In the genomic region with DNA sequence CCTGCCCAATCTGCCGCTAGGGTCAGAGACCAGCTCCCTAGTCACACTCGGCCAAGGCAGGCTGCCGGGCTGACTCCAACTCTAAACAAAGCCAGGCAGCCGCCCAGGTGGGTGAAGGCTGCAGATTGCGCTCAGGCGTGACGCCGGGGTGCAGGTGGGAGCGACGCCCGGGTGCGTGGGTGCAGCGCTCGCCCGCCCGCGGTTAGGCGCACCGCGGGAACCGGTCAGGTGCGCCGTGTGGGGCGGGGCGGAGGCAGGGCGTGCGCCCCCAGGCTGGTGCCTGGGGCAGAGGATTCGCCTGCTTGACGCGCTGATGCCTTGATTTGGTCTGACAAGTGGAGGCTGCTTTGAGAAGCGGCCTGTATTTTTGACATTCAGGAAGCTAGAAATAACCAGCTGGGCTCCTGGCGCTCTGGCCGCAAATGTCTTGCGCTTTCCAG, we compare ENCODE assay signal across 8 cellular contexts.
A peak's percentile ranks its signal among the peaks of the same experiment; 100 is the strongest.
DNase-seq lines count a peak whose midpoint lies in the region; ATAC-seq and TF ChIP-seq lines count a peak whose summit lies in the region.

No MANE protein-coding gene starts in this region.

- 26 to 34% methylated on average over 7 to 14 of the region's 34 CpGs for WGBS in thyroid gland, 2 donors

- CTCF ChIA-PET in CD8-positive, alpha-beta T cell (lab: Charles Lee), result interaction anchor here (0.6 to 1.0 kb wide), 2 partner anchors 9 to 220 kb away, joined by 3 to 5 read pairs; no protein-coding TSS in a partner anchor

- POLR2A ChIA-PET in CD8-positive, alpha-beta T cell (lab: Charles Lee), result interaction anchor here (0.6 to 1.5 kb wide), 3 partner anchors 16 to 130 kb away, joined by 3 read pairs; no protein-coding TSS in a partner anchor

- peak overlapping the region; percentile 71 for H3K4me3 Mint-ChIP-seq in CD8-positive, alpha-beta T cell
- peak overlapping the region; percentile 76 for H3K4me3 Mint-ChIP-seq in dendritic cell treated with granulocyte-macrophage colony-stimulating factor and Interleukin-4, amounts not matched to agents 40 ng/mL and 50 ng/mL, for 4 days

- peaks cover 30% of the 10 kb centered on the region for H3K4me1 ChIP-seq in CD8-positive, alpha-beta T cell (ENCODE audit: insufficient read depth, low read length)
- H3K4me1 ChIP-seq in mucosa of stomach (ENCODE audit: control insufficient read depth, insufficient read depth, low read length), result peaks cover 47% of the 10 kb centered on the region
- H3K4me1 ChIP-seq in thyroid gland, result peaks cover 52 to 80% of the 10 kb centered on the region in 2 donors

- intact Hi-C loops in CD8-positive, alpha-beta T cell (cut with DNase I, micrococcal nuclease), result loop anchor here in 1 of 2 experiments (5.0 kb wide), 3 partner anchors 79 to 149 kb away; partner anchors contain the start of gene HIF1A
- intact Hi-C loops in dendritic cell treated with granulocyte-macrophage colony-stimulating factor and Interleukin-4, amounts not matched to agents 40 ng/mL and 50 ng/mL, for 4 days (cut with micrococcal nuclease), result no loop called here
- intact Hi-C loops in thyroid gland (cut with DNase I), result no loop called here

- peak in 1 of 2 donors; percentile 81 for TF ChIP-seq POLR2A in thyroid gland (IDR thresholded peaks at IDR 0.05)

- no peak for TF ChIP-seq CTCF in CD8-positive, alpha-beta T cell (IDR thresholded peaks at IDR 0.05)
- TF ChIP-seq CTCF in thyroid gland (IDR thresholded peaks at IDR 0.05), result peak in 3 of 6 experiments; percentile 24 to 42 (median 36)

- peak; percentile 73 for ATAC-seq in CD8-positive, alpha-beta T cell
- ATAC-seq in GM19351 (IDR thresholded peaks at IDR 0.05; ENCODE audit: unreplicated experiment) (peak; percentile 84), HG03457 (IDR thresholded peaks at IDR 0.05; ENCODE audit: unreplicated experiment) (peak; percentile 72)

- H3K36me3 Mint-ChIP-seq in CD8-positive, alpha-beta T cell, result no peaks in the 10 kb centered on the region
- H3K36me3 Mint-ChIP-seq in dendritic cell treated with granulocyte-macrophage colony-stimulating factor and Interleukin-4, amounts not matched to agents 40 ng/mL and 50 ng/mL, for 4 days (ENCODE audit: low read depth), result peaks cover 4% of the 10 kb centered on the region

- H3K27ac Mint-ChIP-seq in CD8-positive, alpha-beta T cell, result peak overlapping the region; percentile 86
- peak overlapping the region; percentile 90 for H3K27ac Mint-ChIP-seq in dendritic cell treated with granulocyte-macrophage colony-stimulating factor and Interleukin-4, amounts not matched to agents 40 ng/mL and 50 ng/mL, for 4 days

- no peaks in the 10 kb centered on the region for H3K9me3 Mint-ChIP-seq in CD8-positive, alpha-beta T cell
- H3K9me3 Mint-ChIP-seq in dendritic cell treated with granulocyte-macrophage colony-stimulating factor and Interleukin-4, amounts not matched to agents 40 ng/mL and 50 ng/mL, for 4 days, result no peaks in the 10 kb centered on the region

- H3K9ac ChIP-seq in mucosa of stomach (ENCODE audit: low read length), result peak overlapping the region; percentile 23

- no peaks in the 10 kb centered on the region for H3K27me3 ChIP-seq in CD8-positive, alpha-beta T cell (ENCODE audit: insufficient read depth, low read length)
- no peaks in the 10 kb centered on the region for H3K27me3 ChIP-seq in mucosa of stomach (ENCODE audit: control insufficient read depth, insufficient read depth, low read length)
- H3K27me3 ChIP-seq in thyroid gland, result no peaks in the 10 kb centered on the region

- DNase-seq in CD8-positive, alpha-beta T cell, result peak; percentile 22 to 77 (median 57)
- DNase-seq in activated CD4-positive, CD25-positive, alpha-beta regulatory T cell (lab: John Stamatoyannopoulos, UW), result peak in 3 of 4 experiments; percentile 20 to 31 (median 27)
- DNase-seq in thyroid gland (peak; percentile 95), mesenteric fat pad (ENCODE audit: low spot score) (no peak)

- H3K27me3 Mint-ChIP-seq in CD8-positive, alpha-beta T cell (ENCODE audit: low read depth), result no peaks in the 10 kb centered on the region
- no peaks in the 10 kb centered on the region for H3K27me3 Mint-ChIP-seq in dendritic cell treated with granulocyte-macrophage colony-stimulating factor and Interleukin-4, amounts not matched to agents 40 ng/mL and 50 ng/mL, for 4 days

- peak overlapping the region; percentile 17 for H3K4me3 ChIP-seq in CD8-positive, alpha-beta T cell (ENCODE audit: low read depth, low read length)
- H3K4me3 ChIP-seq in mucosa of stomach (ENCODE audit: low read length) (no peak overlapping the region), thyroid gland (replicated peaks in 1 of 3) (no peak overlapping the region)

- H3K4me1 Mint-ChIP-seq in CD8-positive, alpha-beta T cell (ENCODE audit: low read depth), result peaks cover 44% of the 10 kb centered on the region
- peaks cover 94% of the 10 kb centered on the region for H3K4me1 Mint-ChIP-seq in dendritic cell treated with granulocyte-macrophage colony-stimulating factor and Interleukin-4, amounts not matched to agents 40 ng/mL and 50 ng/mL, for 4 days (ENCODE audit: low read depth)

- no peak overlapping the region for H3K27ac ChIP-seq in CD8-positive, alpha-beta T cell (ENCODE audit: low read depth, low read length)
- H3K27ac ChIP-seq in thyroid gland, result peak overlapping the region; percentile 89 to 94 (median 91)

- H3K9me3 ChIP-seq in CD8-positive, alpha-beta T cell (ENCODE audit: low read length), result no peaks in the 10 kb centered on the region
- H3K9me3 ChIP-seq in mucosa of stomach (ENCODE audit: control insufficient read depth, low read length) (no peaks in the 10 kb centered on the region), thyroid gland (no peaks in the 10 kb centered on the region)

- no peaks in the 10 kb centered on the region for H3K36me3 ChIP-seq in CD8-positive, alpha-beta T cell (ENCODE audit: insufficient read depth, low read length)
- H3K36me3 ChIP-seq in mucosa of stomach (ENCODE audit: control insufficient read depth, insufficient read depth, low read length), result no peaks in the 10 kb centered on the region
- H3K36me3 ChIP-seq in thyroid gland, result no peaks in the 10 kb centered on the region
